Comparison of ENCODE assay signal across 21 cellular contexts in genomic region chr4:24550773-24551172, GRCh38.
"Had no signal": no experiment of that assay in that cellular context is flagged by ENCODE, and none has a peak within 500 bp of the region (broad histone marks: within the 10 kb centered on the region; RNA-seq: fewer than 3 reads in every experiment).

No MANE protein-coding gene starts in this region.

- H3K4me3 ChIP-seq: esophagus muscularis mucosa, lung, transverse colon, vagina had no signal

- H3K27me3 ChIP-seq: brain microvascular endothelial cell, esophagus muscularis mucosa, transverse colon, vagina had no signal

- DNase-seq: activated CD4-positive, alpha-beta T cell treated with anti-CD3 and anti-CD28 coated beads, Interleukin-2, amount 10 ng/mL, durations not matched to agents 24 days and 14 days; activated CD8-positive, alpha-beta T cell treated with anti-CD3 and anti-CD28 coated beads, Interleukin-2, amount 10 ng/mL, durations not matched to agents 7 days and 5 days; activated effector memory CD4-positive, alpha-beta T cell treated with Interleukin-2 at 50 U/mL for 16 hours; activated naive CD4-positive, alpha-beta T cell treated with anti-CD3 and anti-CD28 coated beads, Interleukin-2, amount 10 ng/mL, durations not matched to agents 7 days and 5 days; activated naive CD8-positive, alpha-beta T cell treated with anti-CD3 and anti-CD28 coated beads, Interleukin-2, amount 50 U/mL, for 24 hours; activated T-cell treated with anti-CD3 and anti-CD28 coated beads, Interleukin-2, amount 50 U/mL, for 4 hours; aorta; brain microvascular endothelial cell; cortex of kidney; immature natural killer cell; midbrain; nephron progenitor cell; nucleus accumbens; posterior cingulate gyrus; retina; T-cell; T1000; transverse colon had no signal

- ATAC-seq: activated CD8-positive, alpha-beta T cell treated with anti-CD3 and anti-CD28 coated beads, Interleukin-2, amount 10 ng/mL, durations not matched to agents 7 days and 5 days; activated naive CD8-positive, alpha-beta T cell treated with anti-CD3 and anti-CD28 coated beads, Interleukin-2, amount 50 U/mL, for 24 hours; activated T-cell treated with anti-CD3 and anti-CD28 coated beads, Interleukin-2, amount 50 U/mL, for 4 hours; T-cell had no signal

- H3K9me3 ChIP-seq: esophagus muscularis mucosa, transverse colon, vagina had no signal

- H3K27ac ChIP-seq: brain microvascular endothelial cell, esophagus muscularis mucosa, vagina had no signal
